Comparison of ENCODE assay signal across 10 cellular contexts in genomic region chr1:22453181-22453580, GRCh38. TPM values are rescaled to one million over a fixed set of nuclear protein-coding genes. Genes with fewer than 3 reads are reported as not detected.
DNase-seq lines count a peak whose midpoint lies in the region; FAIRE-seq and TF ChIP-seq lines count a peak whose summit lies in the region.
"Had no signal": no experiment of that assay in that cellular context is flagged by ENCODE, and none has a peak within 500 bp of the region (broad histone marks: within the 10 kb centered on the region; RNA-seq: fewer than 3 reads in every experiment).

No MANE protein-coding gene starts in this region.

- H3K27ac Mint-ChIP-seq in activated naive CD4-positive, alpha-beta T cell treated with anti-CD3 and anti-CD28 coated beads, Interleukin-2, amount 50 U/mL, for 24 hours, result peak overlapping the region; percentile 13
- no peak overlapping the region for H3K27ac Mint-ChIP-seq in activated T-helper 2 cell treated with anti-CD3 and anti-CD28 coated beads, Interferon-gamma antibody, Interleukin-2, Interleukin-4, amounts not matched to agents 10 μg/mL and 5 μg/mL and 100 μg/mL, durations not matched to agents 14 hours and 24 hours and 36 hours

- peak overlapping the region in 1 of 2 donors; percentile 91 for H3K9ac ChIP-seq in kidney (ENCODE audit: low read length in 2 of 2)

- no peaks in the 10 kb centered on the region for H3K27me3 Mint-ChIP-seq in activated naive CD4-positive, alpha-beta T cell treated with anti-CD3 and anti-CD28 coated beads, Interleukin-2, amount 50 U/mL, for 24 hours
- peaks cover under 1% of the 10 kb centered on the region for H3K27me3 Mint-ChIP-seq in activated T-helper 2 cell treated with anti-CD3 and anti-CD28 coated beads, Interferon-gamma antibody, Interleukin-2, Interleukin-4, amounts not matched to agents 10 μg/mL and 5 μg/mL and 100 μg/mL, durations not matched to agents 14 hours and 24 hours and 36 hours (ENCODE audit: low read depth)

- H3K9me3 ChIP-seq in kidney (ENCODE audit: control insufficient read depth in 1 of 2, low read length in 2 of 2), result no peaks in the 10 kb centered on the region
- no peaks in the 10 kb centered on the region for H3K9me3 ChIP-seq in stomach

- no peak for FAIRE-seq in kidney (lab: Jason Lieb, UNC)

- no peak for TF ChIP-seq POLR2A in stomach (IDR thresholded peaks at IDR 0.05)

- in situ Hi-C loops in KBM-7 (cut with MboI; ENCODE audit: low pct_unique_long_range_greater_than_20kb, low sequenced_read_pairs), result no loop called here

- DNase-seq in activated naive CD4-positive, alpha-beta T cell (lab: John Stamatoyannopoulos, UW), result no peak
- no peak for DNase-seq in activated T-helper 2 cell treated with anti-CD3 and anti-CD28 coated beads, Interferon-gamma antibody, Interleukin-2, Interleukin-4, amounts not matched to agents 10 μg/mL and 5 μg/mL and 100 μg/mL, durations not matched to agents 14 hours and 24 hours and 36 hours (ENCODE audit: low spot score)
- DNase-seq in kidney (no peak), stomach (no peak), NCI-H1436 (lab: John Stamatoyannopoulos, UW) (no peak), KBM-7 (no peak)
- DNase-seq in NK-92 treated with Interleukin-12 subunit alpha and Interleukin-12 subunit beta, amount 100 ng/mL, for 24 hours (lab: John Stamatoyannopoulos, UW), result no peak
- DNase-seq: SIG-M5; stimulated activated CD4-positive, alpha-beta T cell treated with anti-CD3 and anti-CD28 coated beads, Interleukin-4, amount 100 ng/mL, for 4 hours had no signal

- TF ChIP-seq EP300 in stomach (IDR thresholded peaks at IDR 0.05), result no peak

- no peaks in the 10 kb centered on the region for H3K9me3 Mint-ChIP-seq in activated naive CD4-positive, alpha-beta T cell treated with anti-CD3 and anti-CD28 coated beads, Interleukin-2, amount 50 U/mL, for 24 hours
- peaks cover 5% of the 10 kb centered on the region for H3K9me3 Mint-ChIP-seq in activated T-helper 2 cell treated with anti-CD3 and anti-CD28 coated beads, Interferon-gamma antibody, Interleukin-2, Interleukin-4, amounts not matched to agents 10 μg/mL and 5 μg/mL and 100 μg/mL, durations not matched to agents 14 hours and 24 hours and 36 hours

- TF ChIP-seq CTCF in kidney (IDR thresholded peaks at IDR 0.05; ENCODE audit: borderline replicate concordance, extremely low read depth, insufficient read depth), result no peak
- TF ChIP-seq CTCF in stomach (IDR thresholded peaks at IDR 0.05), result no peak

- H3K4me3 ChIP-seq in kidney (ENCODE audit: low read length in 2 of 2), result peak overlapping the region; percentile 86 to 95
- H3K4me3 ChIP-seq in stomach, result peak overlapping the region in 3 of 4 donors; percentile 84 to 88 (median 85)

- peak overlapping the region; percentile 94 for H3K4me3 Mint-ChIP-seq in activated naive CD4-positive, alpha-beta T cell treated with anti-CD3 and anti-CD28 coated beads, Interleukin-2, amount 50 U/mL, for 24 hours
- peak overlapping the region; percentile 94 for H3K4me3 Mint-ChIP-seq in activated T-helper 2 cell treated with anti-CD3 and anti-CD28 coated beads, Interferon-gamma antibody, Interleukin-2, Interleukin-4, amounts not matched to agents 10 μg/mL and 5 μg/mL and 100 μg/mL, durations not matched to agents 14 hours and 24 hours and 36 hours (ENCODE audit: low read depth)

- H3K36me3 ChIP-seq in kidney (ENCODE audit: control insufficient read depth in 1 of 2, insufficient read depth in 2 of 2, low read length in 2 of 2) (no peaks in the 10 kb centered on the region), stomach (no peaks in the 10 kb centered on the region)

- 32 to 52% (median 41%) methylated on average over 2 of the region's 2 CpGs for WGBS in stomach, 5 donors

- H3K36me3 Mint-ChIP-seq in activated naive CD4-positive, alpha-beta T cell treated with anti-CD3 and anti-CD28 coated beads, Interleukin-2, amount 50 U/mL, for 24 hours, result peaks cover 3% of the 10 kb centered on the region
- peaks cover 21% of the 10 kb centered on the region for H3K36me3 Mint-ChIP-seq in activated T-helper 2 cell treated with anti-CD3 and anti-CD28 coated beads, Interferon-gamma antibody, Interleukin-2, Interleukin-4, amounts not matched to agents 10 μg/mL and 5 μg/mL and 100 μg/mL, durations not matched to agents 14 hours and 24 hours and 36 hours (ENCODE audit: low read depth)

- H3K27me3 ChIP-seq in stomach, result no peaks in the 10 kb centered on the region

- H3K27ac ChIP-seq in kidney (ENCODE audit: low read depth in 2 of 2, low read length in 2 of 2), result no peak overlapping the region
- H3K27ac ChIP-seq in stomach, result peak overlapping the region in 3 of 5 donors; percentile 90 to 96 (median 96)

- H3K4me1 ChIP-seq in kidney (ENCODE audit: control insufficient read depth in 1 of 2, insufficient read depth in 1 of 2, low read depth in 1 of 2, low read length in 2 of 2) (peaks cover 9 to 18% of the 10 kb centered on the region in 2 donors), stomach (peaks cover 17 to 65% (median 39%) of the 10 kb centered on the region in 4 donors)

- H3K4me1 Mint-ChIP-seq in activated naive CD4-positive, alpha-beta T cell treated with anti-CD3 and anti-CD28 coated beads, Interleukin-2, amount 50 U/mL, for 24 hours, result peaks cover 54% of the 10 kb centered on the region
- peaks cover 20% of the 10 kb centered on the region for H3K4me1 Mint-ChIP-seq in activated T-helper 2 cell treated with anti-CD3 and anti-CD28 coated beads, Interferon-gamma antibody, Interleukin-2, Interleukin-4, amounts not matched to agents 10 μg/mL and 5 μg/mL and 100 μg/mL, durations not matched to agents 14 hours and 24 hours and 36 hours (ENCODE audit: low read depth)

- intact Hi-C loops in activated T-helper 2 cell treated with anti-CD3 and anti-CD28 coated beads, Interferon-gamma antibody, Interleukin-2, Interleukin-4, amounts not matched to agents 10 μg/mL and 5 μg/mL and 100 μg/mL, durations not matched to agents 14 hours and 24 hours and 36 hours (cut with micrococcal nuclease), result no loop called here
- intact Hi-C loops in kidney (cut with DNase I), result no loop called here
- intact Hi-C loops in stomach (cut with DNase I; ENCODE audit: low total_unique reads), result no loop called here

RNA-seq across cellular contexts. Expression of gene ZBTB40, which starts 1.5 kb away (rescaled TPM):
- total RNA-seq in activated T-helper 2 cell treated with anti-CD3 and anti-CD28 coated beads, Interferon-gamma antibody, Interleukin-2, Interleukin-4, amounts not matched to agents 10 μg/mL and 5 μg/mL and 100 μg/mL, durations not matched to agents 14 hours and 24 hours and 36 hours, result 17.6 and 18.6 TPM in 2 replicates
- total RNA-seq in kidney (17.4 TPM), stomach (10 to 100 TPM; 11.0 to 39.3 (median 17.2) TPM)
- polyA plus RNA-seq in kidney (ENCODE audit: insufficient read depth, low read depth, low replicate concordance) (4.3 TPM), stomach (1 to 10 TPM; 2.1 to 4.2 (median 2.6) TPM)

Comparison
In these comparisons a context has a peak if more than half of its experiments do, and no peak if none do; other contexts are left out.
1. H3K27ac ChIP-seq: peak in stomach (3 of 5); none in kidney (0 of 2).